In genomic region chr18:1050012-1050657, GRCh38 we compare ENCODE assay signal across 25 cellular contexts.
DNase-seq lines count a peak whose midpoint lies in the region; ATAC-seq and TF ChIP-seq lines count a peak whose summit lies in the region.
"Had no signal": no experiment of that assay in that cellular context is flagged by ENCODE, and none has a peak within 500 bp of the region (broad histone marks: within the 10 kb centered on the region; RNA-seq: fewer than 3 reads in every experiment).

No MANE protein-coding gene starts in this region.

- no peaks in the 10 kb centered on the region for H3K27me3 ChIP-seq in GM23338 (ENCODE audit: insufficient read depth)
- no peaks in the 10 kb centered on the region for H3K27me3 ChIP-seq in thyroid gland
- H3K27me3 ChIP-seq in Caco-2 (replicated peaks; ENCODE audit: control insufficient read depth, insufficient read depth, low read length): no peaks in the 10 kb centered on the region
- H3K27me3 ChIP-seq: foreskin keratinocyte, Peyer's patch had no signal

- peaks cover 25% of the 10 kb centered on the region for H3K4me1 ChIP-seq in GM23338 (ENCODE audit: insufficient read depth)
- no peaks in the 10 kb centered on the region for H3K4me1 ChIP-seq in thyroid gland
- H3K4me1 ChIP-seq in Caco-2: no peaks in the 10 kb centered on the region
- H3K4me1 ChIP-seq: foreskin keratinocyte, Peyer's patch, psoas muscle had no signal

- BruUV-seq in Caco-2 (replicated peaks; lab: Mats Ljungman, UMichigan): no TSS peak

- TF ChIP-seq CTCF in GM23338 (conservative IDR thresholded peaks at IDR 0.05; ENCODE audit: low read depth in 2 of 2): no peak
- no peak for TF ChIP-seq CTCF in thyroid gland (IDR thresholded peaks at IDR 0.05)
- no peak for TF ChIP-seq CTCF in Caco-2 (IDR thresholded peaks at IDR 0.05; ENCODE audit: insufficient read depth in 1 of 2, low read depth in 1 of 2, low read length in 1 of 2, severe bottlenecking in 1 of 2, unreplicated experiment in 1 of 2)

- intact Hi-C loops in thyroid gland (cut with DNase I) (no loop called here), Caco-2 (cut with micrococcal nuclease; ENCODE audit: unreplicated experiment) (no loop called here)

- H3K27ac Mint-ChIP-seq in GM23338 (peak overlapping the region; percentile 49; the same call in 1 of the 2 replicates), Caco-2 (ENCODE audit: unreplicated experiment) (no peak overlapping the region)
- H3K27ac Mint-ChIP-seq: activated CD4-positive, alpha-beta T cell treated with anti-CD3 and anti-CD28 coated beads, Interleukin-2, amount 10 ng/mL, durations not matched to agents 7 days and 5 days; activated CD8-positive, alpha-beta memory T cell treated with anti-CD3 and anti-CD28 coated beads, Interleukin-2, amount 10 ng/mL, durations not matched to agents 7 days and 5 days; activated naive CD8-positive, alpha-beta T cell; CD4-positive, alpha-beta T cell; T-helper 17 cell had no signal

- no peaks in the 10 kb centered on the region for H3K36me3 Mint-ChIP-seq in GM23338 (ENCODE audit: low read depth)
- no peaks in the 10 kb centered on the region for H3K36me3 Mint-ChIP-seq in Caco-2 (ENCODE audit: insufficient read depth, unreplicated experiment)
- H3K36me3 Mint-ChIP-seq: activated CD8-positive, alpha-beta memory T cell treated with anti-CD3 and anti-CD28 coated beads, Interleukin-2, amount 10 ng/mL, durations not matched to agents 7 days and 5 days; activated naive CD8-positive, alpha-beta T cell had no signal

- H3K27ac ChIP-seq in GM23338 (ENCODE audit: low read depth): no peak overlapping the region
- no peak overlapping the region for H3K27ac ChIP-seq in thyroid gland
- H3K27ac ChIP-seq: foreskin keratinocyte, Peyer's patch, psoas muscle, skin epidermis had no signal

- H3K9me3 ChIP-seq in thyroid gland (no peaks in the 10 kb centered on the region), Caco-2 (no peaks in the 10 kb centered on the region)
- H3K9me3 ChIP-seq: Peyer's patch had no signal

- WGBS in thyroid gland, 2 donors: 71 to 72% methylated on average over 3 of the region's 3 CpGs

- H3K4me3 ChIP-seq in GM23338 (no peak overlapping the region), thyroid gland (replicated peaks in 1 of 3) (no peak overlapping the region), Caco-2 (ENCODE audit: low read depth, low read length) (no peak overlapping the region)
- H3K4me3 ChIP-seq: Peyer's patch, psoas muscle, skin epidermis had no signal

- no peaks in the 10 kb centered on the region for H3K9me3 Mint-ChIP-seq in GM23338
- H3K9me3 Mint-ChIP-seq in Caco-2 (ENCODE audit: unreplicated experiment): no peaks in the 10 kb centered on the region
- H3K9me3 Mint-ChIP-seq: activated CD4-positive, alpha-beta T cell treated with anti-CD3 and anti-CD28 coated beads, Interleukin-2, amount 10 ng/mL, durations not matched to agents 7 days and 5 days; CD4-positive, alpha-beta T cell had no signal

- no peaks in the 10 kb centered on the region for H4K20me1 ChIP-seq in GM23338 (replicated peaks; ENCODE audit: insufficient read depth)

- H3K27me3 Mint-ChIP-seq in GM23338 (ENCODE audit: insufficient read depth, low read depth, poor library complexity) (no peaks in the 10 kb centered on the region), Caco-2 (ENCODE audit: insufficient read depth, unreplicated experiment) (no peaks in the 10 kb centered on the region)
- H3K27me3 Mint-ChIP-seq: activated CD4-positive, alpha-beta T cell treated with anti-CD3 and anti-CD28 coated beads, Interleukin-2, amount 10 ng/mL, durations not matched to agents 7 days and 5 days; activated CD8-positive, alpha-beta memory T cell treated with anti-CD3 and anti-CD28 coated beads, Interleukin-2, amount 10 ng/mL, durations not matched to agents 7 days and 5 days; CD4-positive, alpha-beta T cell; T-helper 17 cell had no signal

- CTCF ChIA-PET in Caco-2 (lab: Charles Lee): no interaction called here

- H3K4me3 Mint-ChIP-seq in GM23338 (no peak overlapping the region), Caco-2 (ENCODE audit: unreplicated experiment) (no peak overlapping the region)
- H3K4me3 Mint-ChIP-seq: activated CD4-positive, alpha-beta T cell treated with anti-CD3 and anti-CD28 coated beads, Interleukin-2, amount 10 ng/mL, durations not matched to agents 7 days and 5 days; activated CD8-positive, alpha-beta memory T cell treated with anti-CD3 and anti-CD28 coated beads, Interleukin-2, amount 10 ng/mL, durations not matched to agents 7 days and 5 days; activated naive CD8-positive, alpha-beta T cell; CD4-positive, alpha-beta T cell; T-helper 17 cell had no signal

- no peak overlapping the region for H3K4me2 ChIP-seq in GM23338

- no peak for DNase-seq in GM23338 (ENCODE audit: low spot score)
- DNase-seq in NCI-H69 (lab: John Stamatoyannopoulos, UW): peak; percentile 18
- peak; percentile 2 for DNase-seq in astrocyte of the hippocampus (ENCODE audit: low read depth, low spot score)
- peak; percentile 44 for DNase-seq in renal cortical epithelial cell (ENCODE audit: low read depth)
- no peak for DNase-seq in NCI-H2081 treated with DMSO at 0.1 percent for 48 hours (lab: John Stamatoyannopoulos, UW)
- no peak for DNase-seq in NCI-H526 (lab: John Stamatoyannopoulos, UW)
- DNase-seq in thyroid gland: no peak
- no peak for DNase-seq in Caco-2
- DNase-seq: activated CD4-positive, alpha-beta T cell treated with anti-CD3 and anti-CD28 coated beads, Interleukin-2, amount 10 ng/mL, durations not matched to agents 7 days and 5 days; activated CD8-positive, alpha-beta memory T cell treated with anti-CD3 and anti-CD28 coated beads, Interleukin-2, amount 10 ng/mL, durations not matched to agents 7 days and 5 days; CD4-positive, alpha-beta T cell; DMS 273 treated with DMSO at 0.1 percent for 48 hours; foreskin keratinocyte; Karpas-422; NCI-H1105; NCI-H2081; NCI-H446; NK-92 treated with Interleukin-12 subunit alpha and Interleukin-12 subunit beta, amount 100 ng/mL, for 24 hours; Peyer's patch; psoas muscle; T-helper 17 cell; trophoblast cell had no signal

- peaks cover 12% of the 10 kb centered on the region for H3K4me1 Mint-ChIP-seq in GM23338
- H3K4me1 Mint-ChIP-seq in Caco-2 (ENCODE audit: low read depth, unreplicated experiment): no peaks in the 10 kb centered on the region
- H3K4me1 Mint-ChIP-seq: activated CD4-positive, alpha-beta T cell treated with anti-CD3 and anti-CD28 coated beads, Interleukin-2, amount 10 ng/mL, durations not matched to agents 7 days and 5 days; activated CD8-positive, alpha-beta memory T cell treated with anti-CD3 and anti-CD28 coated beads, Interleukin-2, amount 10 ng/mL, durations not matched to agents 7 days and 5 days; T-helper 17 cell had no signal

- POLR2A ChIA-PET in Caco-2 (lab: Charles Lee): no interaction called here

- H3K36me3 ChIP-seq in GM23338 (ENCODE audit: insufficient read depth) (no peaks in the 10 kb centered on the region), thyroid gland (no peaks in the 10 kb centered on the region), Caco-2 (ENCODE audit: control insufficient read depth, insufficient read depth, low read length) (no peaks in the 10 kb centered on the region)
- H3K36me3 ChIP-seq: Peyer's patch had no signal

- TF ChIP-seq POLR2A in thyroid gland (IDR thresholded peaks at IDR 0.05): no peak

- no peak for ATAC-seq in GM23338
- ATAC-seq: activated CD8-positive, alpha-beta memory T cell treated with anti-CD3 and anti-CD28 coated beads, Interleukin-2, amount 10 ng/mL, durations not matched to agents 7 days and 5 days; foreskin keratinocyte; left lobe of liver; psoas muscle; T-helper 17 cell had no signal

- H3K79me2 ChIP-seq in GM23338 (replicated peaks; ENCODE audit: insufficient read depth): no peaks in the 10 kb centered on the region

- no peaks in the 10 kb centered on the region for H3K9me2 ChIP-seq in GM23338 (ENCODE audit: insufficient read depth)

- H2AFZ ChIP-seq in GM23338: no peak overlapping the region

- no peaks in the 10 kb centered on the region for H3F3A ChIP-seq in GM23338 (replicated peaks; ENCODE audit: low read depth)

Comparison
In these comparisons a context has a peak if more than half of its experiments do, and no peak if none do; other contexts are left out.
1. DNase-seq: peak in NCI-H69 (single experiment), astrocyte of the hippocampus (single experiment) and renal cortical epithelial cell (single experiment); none in GM23338 (single experiment), NCI-H2081 treated with DMSO at 0.1 percent for 48 hours (single experiment), NCI-H526 (0 of 2), thyroid gland (0 of 2) and Caco-2 (0 of 2).